ENCODE assay signal across 18 cellular contexts in the genomic region with DNA sequence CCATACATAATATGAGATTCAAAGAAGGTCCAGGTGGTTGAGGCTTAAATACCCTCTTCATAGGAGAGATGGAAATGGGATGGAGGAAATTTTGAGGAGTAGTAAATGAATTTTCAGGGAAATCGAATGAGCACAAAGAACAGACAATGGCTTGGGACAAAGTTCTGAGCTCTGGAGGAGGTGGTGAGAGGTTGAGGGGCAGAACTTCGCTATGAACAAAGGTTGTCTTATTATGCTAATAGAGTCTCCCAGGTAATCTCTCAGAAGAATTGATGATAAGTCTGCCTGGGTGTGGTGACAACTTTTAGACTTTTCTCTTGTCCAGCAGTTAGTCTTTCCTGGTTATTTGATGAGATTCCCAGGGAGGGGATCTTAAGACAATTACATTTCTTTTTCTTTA.
"Had no signal": no experiment of that assay in that cellular context is flagged by ENCODE, and none has a peak within 500 bp of the region (broad histone marks: within the 10 kb centered on the region; RNA-seq: fewer than 3 reads in every experiment).

No MANE protein-coding gene starts in this region.

- H3K4me3 Mint-ChIP-seq: natural killer cell, neural crest cell had no signal

- H3K9me3 ChIP-seq: mucosa of descending colon, pancreas had no signal

- H3K27me3 ChIP-seq: heart left ventricle, pancreas had no signal

- H3K9me3 Mint-ChIP-seq: natural killer cell had no signal

- H3K4me2 ChIP-seq: smooth muscle cell had no signal

- DNase-seq: cerebellar nuclear complex; dermis blood vessel endothelial cell; effector CD8-positive, alpha-beta T cell; foreskin melanocyte; heart left ventricle; hypothalamus; kidney glomerular epithelial cell; mucosa of descending colon; natural killer cell; nucleus accumbens; pancreas; right cardiac atrium; stimulated activated CD4-positive, alpha-beta T cell treated with anti-CD3 and anti-CD28 coated beads, Interleukin-2, amount 100 ng/mL, for 48 hours; stimulated activated naive CD4-positive, alpha-beta T cell treated with Interleukin-2 at 50 U/mL for 16 hours; trophoblast cell had no signal

- H3K27ac ChIP-seq: heart left ventricle, pancreas had no signal

- H3K36me3 ChIP-seq: heart left ventricle, pancreas had no signal

- H3K4me3 ChIP-seq: heart left ventricle, mucosa of descending colon, pancreas, smooth muscle cell had no signal

- H3K27ac Mint-ChIP-seq: natural killer cell, progenitor cell of endocrine pancreas had no signal

- H3K4me1 ChIP-seq: heart left ventricle, pancreas had no signal

- H3K4me1 Mint-ChIP-seq: natural killer cell had no signal

- H3K36me3 Mint-ChIP-seq: natural killer cell had no signal
